In genomic region chr7:24291271-24291670, GRCh38 we compare ENCODE assay signal across 16 cellular contexts. TPM values are rescaled to one million over a fixed set of nuclear protein-coding genes. Genes with fewer than 3 reads are reported as not detected.
DNase-seq lines count a peak whose midpoint lies in the region; ATAC-seq and TF ChIP-seq lines count a peak whose summit lies in the region.
"Had no signal": no experiment of that assay in that cellular context is flagged by ENCODE, and none has a peak within 500 bp of the region (broad histone marks: within the 10 kb centered on the region; RNA-seq: fewer than 3 reads in every experiment).

No MANE protein-coding gene starts in this region.

- intact Hi-C loops in testis (cut with DNase I; ENCODE audit: low total_unique reads) = no loop called here

- no peak for ATAC-seq in GM19452 (IDR thresholded peaks at IDR 0.05; ENCODE audit: unreplicated experiment)
- ATAC-seq: A549, K562 had no signal

- H3K36me3 ChIP-seq in Loucy (ENCODE audit: insufficient read depth, low read length) = no peaks in the 10 kb centered on the region
- H3K36me3 ChIP-seq in testis (ENCODE audit: low read depth, missing control alignments) = no peaks in the 10 kb centered on the region

- H3K79me2 ChIP-seq in Loucy (ENCODE audit: insufficient read depth, low read length) = no peaks in the 10 kb centered on the region

- H3K4me1 ChIP-seq in Loucy (ENCODE audit: insufficient read depth, low read length, poor library complexity, severe bottlenecking) (peaks cover 3% of the 10 kb centered on the region), testis (no peaks in the 10 kb centered on the region)
- H3K4me1 ChIP-seq: A549 had no signal

- H3K27ac ChIP-seq in testis = no peak overlapping the region
- H3K27ac ChIP-seq: A549; BLaER1 treated with 17β-estradiol and CSF1 and Interleukin-3, amounts not matched to agents 10 nM and 100 nM had no signal

- TF ChIP-seq CTCF in Loucy (conservative IDR thresholded peaks at IDR 0.05; ENCODE audit: low read length) (no peak), testis (IDR thresholded peaks at IDR 0.05) (no peak)

- H3K9me3 ChIP-seq in Loucy (ENCODE audit: insufficient read depth, low read depth, low read length) (no peaks in the 10 kb centered on the region), testis (no peaks in the 10 kb centered on the region)
- H3K9me3 ChIP-seq: A549 had no signal

- H2AFZ ChIP-seq in Loucy (ENCODE audit: low read length) = peak overlapping the region; percentile 62; the same call in 1 of the 2 replicates

- H3K9me2 ChIP-seq in Loucy (replicated peaks; ENCODE audit: low read depth, low read length) = no peaks in the 10 kb centered on the region

- no peaks in the 10 kb centered on the region for H4K20me1 ChIP-seq in Loucy (ENCODE audit: insufficient read depth, low read length, poor library complexity, severe bottlenecking)

- H3K27me3 ChIP-seq in Loucy (ENCODE audit: insufficient read depth, low read length, poor library complexity, severe bottlenecking) = no peaks in the 10 kb centered on the region
- H3K27me3 ChIP-seq in testis = no peaks in the 10 kb centered on the region

- H3K4me3 ChIP-seq in Loucy (ENCODE audit: low read length, poor library complexity, severe bottlenecking) = no peak overlapping the region
- H3K4me3 ChIP-seq in testis = no peak overlapping the region
- H3K4me3 ChIP-seq: A549; BLaER1 treated with 17β-estradiol and CSF1 and Interleukin-3, amounts not matched to agents 10 nM and 100 nM; K562 had no signal

- no peak for TF ChIP-seq POLR2A in testis (IDR thresholded peaks at IDR 0.05)

- no peak overlapping the region for H3K9ac ChIP-seq in Loucy (ENCODE audit: low read depth, low read length, poor library complexity, severe bottlenecking)
- H3K9ac ChIP-seq: BLaER1 treated with 17β-estradiol and CSF1 and Interleukin-3, amounts not matched to agents 10 nM and 100 nM had no signal

- H3F3A ChIP-seq in Loucy (ENCODE audit: low read depth) = no peaks in the 10 kb centered on the region

- WGBS in testis, 2 donors = 55 to 66% methylated on average over 7 of the region's 7 CpGs

- no peak overlapping the region for H3K4me2 ChIP-seq in Loucy (ENCODE audit: low read depth, low read length, poor library complexity, severe bottlenecking)
- H3K4me2 ChIP-seq: A549 had no signal

- DNase-seq in astrocyte of the hippocampus (ENCODE audit: low read depth, low spot score) (peak; percentile 43), left kidney (ENCODE audit: low read depth, low spot score) (peak; percentile 15), NCI-H2081 treated with DMSO at 0.1 percent for 48 hours (lab: John Stamatoyannopoulos, UW) (no peak), testis (no peak), iPS-NIHi11 (ENCODE audit: low spot score) (no peak)
- DNase-seq: Calu3; CD4-positive, alpha-beta T cell; DMS 273 treated with DMSO at 0.1 percent for 48 hours; GOT3; H9 had no signal

RNA-seq across cellular contexts. Expression of gene NPY, which starts 7.3 kb away (rescaled TPM):
- total RNA-seq in testis = not detected
- polyA plus RNA-seq in testis (ENCODE audit: insufficient read depth, low read depth, low replicate concordance) = 1.6 TPM
- total RNA-seq: Calu3; CD4-positive, alpha-beta T cell; H9; K562 had no signal
- polyA plus RNA-seq: A549, AG04450, K562 had no signal

Comparison
In these comparisons a context has a peak if more than half of its experiments do, and no peak if none do; other contexts are left out.
1. DNase-seq: peak in astrocyte of the hippocampus (single experiment) and left kidney (single experiment); none in NCI-H2081 treated with DMSO at 0.1 percent for 48 hours (single experiment), testis (single experiment) and iPS-NIHi11 (single experiment).